In genomic region chr3:88084006-88084597, GRCh38 we compare ENCODE assay signal across 1 cellular context.
TF ChIP-seq lines count a peak whose summit lies in the region.

No MANE protein-coding gene starts in this region.

TF ChIP-seq in WTC11, 78 proteins besides CTCF, POLR2A, EP300 and RAD21 (continued from another document):
- no peak for TF ChIP-seq MAX (CRISPR knock-in tag; IDR thresholded peaks at IDR 0.05)
- TF ChIP-seq E2F5 (CRISPR knock-in tag; IDR thresholded peaks at IDR 0.05): no peak
- no peak for TF ChIP-seq ZNF219 (CRISPR knock-in tag; IDR thresholded peaks at IDR 0.05; ENCODE audit: borderline replicate concordance)
- TF ChIP-seq GTF2I (CRISPR knock-in tag; conservative IDR thresholded peaks at IDR 0.05): no peak
